ENCODE assay signal across 8 cellular contexts in genomic region chr16:86519649-86520316, GRCh38. TPM values are rescaled to one million over a fixed set of nuclear protein-coding genes. Genes with fewer than 3 reads are reported as not detected.
DNase-seq lines count a peak whose midpoint lies in the region; ATAC-seq and TF ChIP-seq lines count a peak whose summit lies in the region.

No MANE protein-coding gene starts in this region.

- peaks cover 57% of the 10 kb centered on the region for H3K27me3 ChIP-seq in neural cell (ENCODE audit: insufficient read depth, low read depth, low read length)
- peaks cover 84% of the 10 kb centered on the region for H3K27me3 ChIP-seq in suprapubic skin

- DNase-seq in SIG-M5 treated with dmso at 0.1 percent for 504 hours (lab: John Stamatoyannopoulos, UW; ENCODE audit: unreplicated experiment) (peak; percentile 23), SIG-M5 (lab: John Stamatoyannopoulos, UW) (no peak), NCI-H69 (lab: John Stamatoyannopoulos, UW) (peak; percentile 49), activated T-cell treated with anti-CD3 and anti-CD28 coated beads for 4 hours (peak; percentile 28), suprapubic skin (ENCODE audit: low spot score in 2 of 2) (no peak), ureter (ENCODE audit: low spot score) (no peak)

- H3K79me2 ChIP-seq in neural cell (replicated peaks; ENCODE audit: insufficient read depth, low read length): no peaks in the 10 kb centered on the region

- H3K36me3 ChIP-seq in neural cell (ENCODE audit: insufficient read depth, low read length) (no peaks in the 10 kb centered on the region), suprapubic skin (no peaks in the 10 kb centered on the region)

- no peak overlapping the region for H2AFZ ChIP-seq in neural cell (ENCODE audit: low read depth, low read length)

- 10% methylated on average over 21 of the region's 31 CpGs for WGBS in suprapubic skin

- no peak overlapping the region for H3K4me3 ChIP-seq in neural cell (ENCODE audit: low read length)
- H3K4me3 ChIP-seq in suprapubic skin: no peak overlapping the region

- peak; percentile 88 for TF ChIP-seq CTCF in neural cell (IDR thresholded peaks at IDR 0.05; ENCODE audit: poor library complexity, severe bottlenecking)
- peak; percentile 73 to 84 for TF ChIP-seq CTCF in suprapubic skin (IDR thresholded peaks at IDR 0.05)

- H4K20me1 ChIP-seq in neural cell (ENCODE audit: insufficient read depth): no peaks in the 10 kb centered on the region

- no peaks in the 10 kb centered on the region for H3F3A ChIP-seq in neural cell (ENCODE audit: insufficient read depth, low read length, poor library complexity, severe bottlenecking)

- H3K9me2 ChIP-seq in neural cell (ENCODE audit: insufficient read depth, low read length): no peaks in the 10 kb centered on the region

- TF ChIP-seq RAD21 in neural cell (conservative IDR thresholded peaks at IDR 0.05): peak; percentile 83

- H3K4me1 ChIP-seq in suprapubic skin: peaks cover 20% of the 10 kb centered on the region

- ATAC-seq in esophagus mucosa: peak; percentile 40

- H3K9ac ChIP-seq in neural cell (ENCODE audit: low read length): no peak overlapping the region

- H3K9me3 ChIP-seq in neural cell (ENCODE audit: low read length) (no peaks in the 10 kb centered on the region), suprapubic skin (no peaks in the 10 kb centered on the region)

- no peak for TF ChIP-seq POLR2A in suprapubic skin (IDR thresholded peaks at IDR 0.05)

- no peak for TF ChIP-seq EP300 in neural cell (conservative IDR thresholded peaks at IDR 0.05; ENCODE audit: poor library complexity, severe bottlenecking)
- no peak for TF ChIP-seq EP300 in suprapubic skin (IDR thresholded peaks at IDR 0.05)

- H3K4me2 ChIP-seq in neural cell (ENCODE audit: low read length): no peak overlapping the region

- H3K27ac ChIP-seq in neural cell (ENCODE audit: low read length): no peak overlapping the region
- H3K27ac ChIP-seq in suprapubic skin: no peak overlapping the region

TF ChIP-seq in neural cell, 6 proteins besides CTCF, POLR2A, EP300 and RAD21:
- TF ChIP-seq TAF1 (IDR thresholded peaks at IDR 0.05; ENCODE audit: low read depth) (no peak), SMC3 (conservative IDR thresholded peaks at IDR 0.05; ENCODE audit: poor library complexity) (peak; percentile 93)

RNA-seq across cellular contexts. Expression of gene FOXF1, which starts 9.5 kb away (rescaled TPM):
- total RNA-seq in esophagus mucosa (0.68 TPM), suprapubic skin (under 1 TPM in 3 of 4 donors, not detected in 1; 0.11 to 0.59 (median 0.21) TPM), ureter (31.7 TPM)
- polyA plus RNA-seq in neural cell: not detected in 2 replicates
- not detected in 2 replicates for polyA minus RNA-seq in neural cell

RNA-seq across cellular contexts. Expression of gene MTHFSD, which starts 35.3 kb away (rescaled TPM):
- total RNA-seq in esophagus mucosa (11.2 TPM), suprapubic skin (10 to 100 TPM; 12.4 to 43.4 (median 18.8) TPM), ureter (28.7 TPM)
- 25.0 and 39.4 TPM in 2 replicates for polyA plus RNA-seq in neural cell
- 37.3 and 43.2 TPM in 2 replicates for polyA minus RNA-seq in neural cell

RNA-seq across cellular contexts. Expression of gene FOXC2, which starts 46.8 kb away (rescaled TPM):
- total RNA-seq in esophagus mucosa (0.28 TPM), suprapubic skin (under 1 TPM in 1 of 4 donors, not detected in 3; 0.56 TPM), ureter (7.3 TPM)
- not detected in 2 replicates for polyA plus RNA-seq in neural cell
- not detected in 2 replicates for polyA minus RNA-seq in neural cell

RNA-seq across cellular contexts. Expression of gene FOXL1, which starts 58.6 kb away (rescaled TPM):
- total RNA-seq in esophagus mucosa (0.08 TPM), suprapubic skin (under 1 TPM in 2 of 4 donors, not detected in 2; 0.23 to 0.40 TPM), ureter (10.9 TPM)
- 0.07 and 0.24 TPM in 2 replicates for polyA plus RNA-seq in neural cell
- not detected in 2 replicates for polyA minus RNA-seq in neural cell

Comparison
In these comparisons a context has a peak if more than half of its experiments do, and no peak if none do; other contexts are left out.
1. DNase-seq: peak in SIG-M5 treated with dmso at 0.1 percent for 504 hours (single experiment), NCI-H69 (single experiment) and activated T-cell treated with anti-CD3 and anti-CD28 coated beads for 4 hours (single experiment); none in SIG-M5 (single experiment), suprapubic skin (0 of 2) and ureter (single experiment).
2. RNA of gene FOXF1, which starts 9.5 kb away (total RNA-seq): 31.7 TPM in ureter (single experiment); 0.68 TPM in esophagus mucosa (single experiment) and 0.11 to 0.59 TPM in suprapubic skin; every median in the first group is over 10 times any median in the second.